ENCODE assay signal across 8 cellular contexts in the genomic region with DNA sequence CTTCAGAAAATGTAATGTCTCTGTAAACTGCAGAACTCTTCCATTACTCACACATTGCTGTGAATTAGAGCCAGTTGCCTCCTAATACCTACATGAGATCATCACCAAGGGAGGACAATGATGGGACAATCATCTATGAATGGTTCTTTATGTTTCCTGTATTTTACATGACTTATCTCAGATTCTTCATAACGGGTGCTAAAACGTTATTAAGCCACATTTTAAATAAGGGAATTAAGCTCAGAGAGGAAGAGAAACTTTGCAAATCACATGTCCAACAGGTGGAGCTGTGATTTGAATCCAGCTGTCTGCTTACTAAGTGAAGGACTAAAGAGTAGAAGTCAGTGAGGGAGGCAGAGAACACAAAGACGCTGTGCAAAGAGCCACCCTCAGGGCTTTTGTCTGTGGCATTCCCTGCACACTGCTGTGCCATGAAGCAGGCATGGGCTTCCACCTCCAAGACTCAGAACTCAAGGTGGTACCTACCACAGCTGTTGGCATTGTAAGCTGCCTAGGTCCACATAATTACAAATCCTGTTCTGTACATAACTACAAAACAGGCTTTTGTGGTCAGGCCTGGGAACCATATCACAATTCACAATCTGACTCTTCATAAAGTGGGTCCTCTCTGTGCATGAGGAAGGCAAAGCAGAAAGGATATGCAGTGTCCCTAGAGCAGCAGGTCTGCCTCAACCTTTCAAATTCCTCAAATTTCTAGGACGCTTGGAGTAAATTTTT. TPM values are rescaled to one million over a fixed set of nuclear protein-coding genes. Genes with fewer than 3 reads are reported as not detected.
DNase-seq lines count a peak whose midpoint lies in the region; ATAC-seq, FAIRE-seq and TF ChIP-seq lines count a peak whose summit lies in the region.

No MANE protein-coding gene starts in this region.

- no peak for TF ChIP-seq POLR2A in erythroblast (IDR thresholded peaks at IDR 0.05; ENCODE audit: low read length)

- H3K9me3 Mint-ChIP-seq in chondrocyte (ENCODE audit: low read depth) = peaks cover 11% of the 10 kb centered on the region

- no peaks in the 10 kb centered on the region for H3K27me3 Mint-ChIP-seq in chondrocyte (ENCODE audit: low read depth)

- no peak overlapping the region for H2AFZ ChIP-seq in osteoblast (ENCODE audit: low read length)

- no peaks in the 10 kb centered on the region for H3K36me3 ChIP-seq in osteoblast (ENCODE audit: insufficient read depth, low read length)

- peaks cover 50% of the 10 kb centered on the region for H3K4me1 Mint-ChIP-seq in chondrocyte (ENCODE audit: low read depth)

- peaks cover 14% of the 10 kb centered on the region for H3K4me1 ChIP-seq in osteoblast (ENCODE audit: insufficient read depth, low read length)

- ATAC-seq in GM21529 (IDR thresholded peaks at IDR 0.05; ENCODE audit: unreplicated experiment) = peak; percentile 73

- no peaks in the 10 kb centered on the region for H3K27me3 ChIP-seq in osteoblast (ENCODE audit: insufficient read depth, low read length)

- peaks cover 4% of the 10 kb centered on the region for H3K36me3 Mint-ChIP-seq in chondrocyte (ENCODE audit: low read depth)

- H3K9me3 ChIP-seq in osteoblast (ENCODE audit: low read depth, low read length) = no peaks in the 10 kb centered on the region

- no peak for FAIRE-seq in HTR-8/SVneo (lab: Jason Lieb, UNC)

- peaks cover 20% of the 10 kb centered on the region for H4K20me1 ChIP-seq in osteoblast (ENCODE audit: insufficient read depth, low read length)

- peak overlapping the region; percentile 52 for H3K4me2 ChIP-seq in osteoblast (ENCODE audit: insufficient read depth, low read length)

- peaks cover 23% of the 10 kb centered on the region for H3K79me2 ChIP-seq in osteoblast (ENCODE audit: insufficient read depth, low read length)

- no peak overlapping the region for H3K4me3 ChIP-seq in osteoblast (ENCODE audit: insufficient read depth, low read length)

- peak; percentile 58 for TF ChIP-seq CTCF in GM12873 (IDR thresholded peaks at IDR 0.05; ENCODE audit: insufficient read depth, low read depth, low read length, missing control alignments)
- TF ChIP-seq CTCF in chondrocyte (IDR thresholded peaks at IDR 0.05) = peak; percentile 66
- no peak for TF ChIP-seq CTCF in osteoblast (IDR thresholded peaks at IDR 0.05; ENCODE audit: extremely low read depth, low read depth, low read length)

- peak; percentile 11 for DNase-seq in HTR-8/SVneo (ENCODE audit: insufficient read length, low spot score)
- no peak for DNase-seq in chondrocyte (ENCODE audit: low spot score)
- peak; percentile 66 for DNase-seq in osteoblast (ENCODE audit: insufficient read length, low spot score, missing footprints)
- DNase-seq in erythroblast (lab: John Stamatoyannopoulos, UW) = no peak
- no peak for DNase-seq in middle frontal gyrus (ENCODE audit: extremely low spot score, low spot score)
- DNase-seq in NCI-H187 treated with DMSO at 0.1 percent for 48 hours (lab: John Stamatoyannopoulos, UW) = no peak

- H3K27ac Mint-ChIP-seq in chondrocyte (ENCODE audit: unreplicated experiment) = peak overlapping the region; percentile 86

- H3K4me3 Mint-ChIP-seq in chondrocyte (ENCODE audit: unreplicated experiment) = no peak overlapping the region

- no peak overlapping the region for H3K27ac ChIP-seq in osteoblast (ENCODE audit: low read depth, low read length)

RNA-seq across cellular contexts. Expression of gene TBC1D9, which starts 12.8 kb away (rescaled TPM):
- total RNA-seq in chondrocyte (40.5 to 46.5 TPM (median 42.0 TPM) in 3 replicates), osteoblast (19.4 and 19.5 TPM in 2 replicates)

Comparison
In these comparisons a context has a peak if more than half of its experiments do, and no peak if none do; other contexts are left out.
1. DNase-seq: peak in HTR-8/SVneo (single experiment) and osteoblast (single experiment); none in chondrocyte (single experiment), erythroblast (0 of 2), middle frontal gyrus (single experiment) and NCI-H187 treated with DMSO at 0.1 percent for 48 hours (single experiment).